In the genomic region with DNA sequence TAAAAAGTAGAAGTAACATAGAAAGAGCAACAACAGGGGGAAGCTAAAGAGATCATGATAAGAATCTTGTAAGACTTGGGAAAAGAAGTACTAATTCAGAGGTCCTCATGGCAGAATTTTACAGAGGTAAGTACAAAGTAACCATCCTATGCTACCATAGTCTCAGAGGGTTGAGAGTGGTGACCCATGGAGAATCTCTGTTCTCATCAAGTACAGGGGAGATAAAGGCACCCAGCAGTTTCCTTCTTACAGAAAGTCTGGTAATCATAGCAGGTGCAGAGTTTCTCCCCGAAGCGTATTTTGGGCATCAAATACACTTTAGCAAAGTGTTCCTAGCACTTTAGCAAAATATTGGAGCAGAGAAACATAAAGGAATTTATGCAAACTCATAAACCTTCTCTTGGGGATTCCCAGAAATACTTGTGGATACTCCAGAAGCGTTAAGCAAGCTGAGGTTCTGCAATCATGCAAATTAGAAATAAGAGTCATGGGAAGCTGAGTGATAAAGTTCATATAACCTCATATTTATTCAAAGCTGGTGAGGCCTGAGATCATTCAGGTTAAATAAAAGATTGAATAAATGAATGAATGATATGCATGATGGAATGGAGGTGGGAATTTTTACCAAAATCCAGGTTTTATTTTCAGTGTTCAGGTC, we compare ENCODE assay signal across 22 cellular contexts.
DNase-seq lines count a peak whose midpoint lies in the region; ATAC-seq, FAIRE-seq and TF ChIP-seq lines count a peak whose summit lies in the region.
"Had no signal": no experiment of that assay in that cellular context is flagged by ENCODE, and none has a peak within 500 bp of the region (broad histone marks: within the 10 kb centered on the region; RNA-seq: fewer than 3 reads in every experiment).

No MANE protein-coding gene starts in this region.

- H3K27me3 ChIP-seq in BLaER1 (no peaks in the 10 kb centered on the region), left lung (no peaks in the 10 kb centered on the region), HepG2 (ENCODE audit: control insufficient read depth in 1 of 2, insufficient read depth in 2 of 2, low read length in 2 of 2) (no peaks in the 10 kb centered on the region)

- H3K4me1 ChIP-seq in BLaER1, result peaks cover 12% of the 10 kb centered on the region
- no peaks in the 10 kb centered on the region for H3K4me1 ChIP-seq in left lung
- H3K4me1 ChIP-seq in HepG2 (ENCODE audit: insufficient read depth, low read length), result no peaks in the 10 kb centered on the region

- TF ChIP-seq POLR2A in HepG2 (IDR thresholded peaks at IDR 0.05; ENCODE audit: insufficient read depth in 1 of 2, low read depth in 2 of 2, low read length in 2 of 2), result no peak

- intact Hi-C loops in left lung (cut with DNase I), result no loop called here
- intact Hi-C loops in HepG2 (cut with micrococcal nuclease; ENCODE audit: unreplicated experiment), result no loop called here

- TF ChIP-seq EP300 in HepG2 (IDR thresholded peaks at IDR 0.05; ENCODE audit: low read depth in 2 of 2, low read length in 2 of 2) (no peak), HepG2 (CRISPR knock-in tag; IDR thresholded peaks at IDR 0.05; ENCODE audit: borderline replicate concordance) (no peak)

- H3K4me2 ChIP-seq in BLaER1 (peak overlapping the region; percentile 53), HepG2 (ENCODE audit: low read depth, low read length) (no peak overlapping the region)
- H3K4me2 ChIP-seq: KMS-11 had no signal

- WGBS in HepG2 (ENCODE audit: low lambda C conversion rate), result 0% methylated on average over 3 of the region's 3 CpGs

- peaks cover 11% of the 10 kb centered on the region for H3K4me1 Mint-ChIP-seq in T-helper 2 cell treated with Interferon-gamma antibody and Interleukin-4, amounts not matched to agents 5 μg/mL and 100 μg/mL, for 36 hours (ENCODE audit: low read depth)

- no TSS peak for BruUV-seq in HepG2 (replicated peaks; lab: Mats Ljungman, UMichigan)

- H3K27me3 Mint-ChIP-seq in T-helper 2 cell treated with Interferon-gamma antibody and Interleukin-4, amounts not matched to agents 5 μg/mL and 100 μg/mL, for 36 hours (ENCODE audit: low read depth), result no peaks in the 10 kb centered on the region

- H3K36me3 ChIP-seq in BLaER1, result no peaks in the 10 kb centered on the region
- no peaks in the 10 kb centered on the region for H3K36me3 ChIP-seq in left lung
- no peaks in the 10 kb centered on the region for H3K36me3 ChIP-seq in HepG2 (replicated peaks in 1 of 2; ENCODE audit: control insufficient read depth in 1 of 2, insufficient read depth in 2 of 2, low read length in 2 of 2)

- no peak overlapping the region for H3K4me3 ChIP-seq in BLaER1
- no peak overlapping the region for H3K4me3 ChIP-seq in left lung
- H3K4me3 ChIP-seq in HepG2 (replicated peaks in 1 of 3; ENCODE audit: insufficient read depth in 1 of 3, low read depth in 2 of 3, low read length in 3 of 3), result no peak overlapping the region
- H3K4me3 ChIP-seq: GM12878 had no signal

- H2AFZ ChIP-seq in HepG2 (ENCODE audit: low read length), result no peak overlapping the region

- peak; percentile 87 for ATAC-seq in left lung
- ATAC-seq in GM21423 (IDR thresholded peaks at IDR 0.05; ENCODE audit: unreplicated experiment), result no peak
- no peak for ATAC-seq in HepG2
- ATAC-seq in GM18517 (IDR thresholded peaks at IDR 0.05; ENCODE audit: unreplicated experiment), result no peak
- ATAC-seq: GM12878, PC-3 had no signal

- in situ Hi-C loops in HepG2 (cut with HindIII; ENCODE audit: extremely low pct_ligation_motif_present, low pct_unique_long_range_greater_than_20kb), result no loop called here

- no peak overlapping the region for H3K9ac ChIP-seq in BLaER1
- no peak overlapping the region for H3K9ac ChIP-seq in HepG2 (ENCODE audit: insufficient read depth, low read depth, low read length)
- H3K9ac ChIP-seq: KMS-11 had no signal

- POLR2A ChIA-PET in HepG2 (lab: Yijun Ruan, JAX), result no interaction called here

- CTCF ChIA-PET in HepG2 (lab: Yijun Ruan, JAX; ENCODE audit: low intra/inter-chr PET ratio, low total read pairs), result no interaction called here

- no peaks in the 10 kb centered on the region for H3K79me2 ChIP-seq in HepG2 (ENCODE audit: insufficient read depth, low read length)

- no peak overlapping the region for H3K27ac Mint-ChIP-seq in T-helper 2 cell treated with Interferon-gamma antibody and Interleukin-4, amounts not matched to agents 5 μg/mL and 100 μg/mL, for 36 hours

- H3K9me3 ChIP-seq in BLaER1, result no peaks in the 10 kb centered on the region
- H3K9me3 ChIP-seq in left lung, result no peaks in the 10 kb centered on the region
- no peaks in the 10 kb centered on the region for H3K9me3 ChIP-seq in HepG2 (ENCODE audit: low read length)

- no peak for TF ChIP-seq CTCF in left lung (IDR thresholded peaks at IDR 0.05)
- TF ChIP-seq CTCF in HepG2 (CRISPR knock-in tag; IDR thresholded peaks at IDR 0.05), result no peak

- DNase-seq in NCI-H526 (lab: John Stamatoyannopoulos, UW) (peak; percentile 31 to 36), amniotic epithelial cell (ENCODE audit: low read depth) (peak; percentile 38), left lung (no peak), HepG2 (ENCODE audit: low spot score) (no peak)
- DNase-seq in T-helper 2 cell treated with Interferon-gamma antibody and Interleukin-4, amounts not matched to agents 5 μg/mL and 100 μg/mL, for 36 hours (ENCODE audit: low spot score), result no peak
- DNase-seq: DMS79, IMR-90, MV-4-11, NCI-H1694 treated with DMSO at 0.1 percent for 48 hours, NCI-H2081 treated with DMSO at 0.1 percent for 48 hours, NCI-H2171 treated with DMSO at 0.1 percent for 48 hours, NCI-H524 treated with DMSO at 0.1 percent for 48 hours, PC-3, Right ventricle myocardium superior had no signal

- no peaks in the 10 kb centered on the region for H3K9me3 Mint-ChIP-seq in T-helper 2 cell treated with Interferon-gamma antibody and Interleukin-4, amounts not matched to agents 5 μg/mL and 100 μg/mL, for 36 hours

- H3K27ac ChIP-seq in BLaER1 (no peak overlapping the region), left lung (no peak overlapping the region), HepG2 (ENCODE audit: extremely low read length, insufficient read depth, low read length) (no peak overlapping the region)
- H3K27ac ChIP-seq: KMS-11 had no signal

- no peaks in the 10 kb centered on the region for H4K20me1 ChIP-seq in BLaER1
- no peaks in the 10 kb centered on the region for H4K20me1 ChIP-seq in HepG2 (ENCODE audit: insufficient read depth, low read length)

- H3K4me3 Mint-ChIP-seq in T-helper 2 cell treated with Interferon-gamma antibody and Interleukin-4, amounts not matched to agents 5 μg/mL and 100 μg/mL, for 36 hours, result no peak overlapping the region

- no peaks in the 10 kb centered on the region for H3K36me3 Mint-ChIP-seq in T-helper 2 cell treated with Interferon-gamma antibody and Interleukin-4, amounts not matched to agents 5 μg/mL and 100 μg/mL, for 36 hours (ENCODE audit: low read depth)

- no peak for FAIRE-seq in HepG2 (lab: Jason Lieb, UNC)
- FAIRE-seq: GM12878, GM19239, H54, HTR-8/SVneo had no signal

- TF ChIP-seq RAD21 in HepG2 (CRISPR knock-in tag; IDR thresholded peaks at IDR 0.05), result no peak

TF ChIP-seq in HepG2, 621 proteins besides CTCF, POLR2A, EP300 and RAD21 (continues in another document):
- TF ChIP-seq, protein P1, sequence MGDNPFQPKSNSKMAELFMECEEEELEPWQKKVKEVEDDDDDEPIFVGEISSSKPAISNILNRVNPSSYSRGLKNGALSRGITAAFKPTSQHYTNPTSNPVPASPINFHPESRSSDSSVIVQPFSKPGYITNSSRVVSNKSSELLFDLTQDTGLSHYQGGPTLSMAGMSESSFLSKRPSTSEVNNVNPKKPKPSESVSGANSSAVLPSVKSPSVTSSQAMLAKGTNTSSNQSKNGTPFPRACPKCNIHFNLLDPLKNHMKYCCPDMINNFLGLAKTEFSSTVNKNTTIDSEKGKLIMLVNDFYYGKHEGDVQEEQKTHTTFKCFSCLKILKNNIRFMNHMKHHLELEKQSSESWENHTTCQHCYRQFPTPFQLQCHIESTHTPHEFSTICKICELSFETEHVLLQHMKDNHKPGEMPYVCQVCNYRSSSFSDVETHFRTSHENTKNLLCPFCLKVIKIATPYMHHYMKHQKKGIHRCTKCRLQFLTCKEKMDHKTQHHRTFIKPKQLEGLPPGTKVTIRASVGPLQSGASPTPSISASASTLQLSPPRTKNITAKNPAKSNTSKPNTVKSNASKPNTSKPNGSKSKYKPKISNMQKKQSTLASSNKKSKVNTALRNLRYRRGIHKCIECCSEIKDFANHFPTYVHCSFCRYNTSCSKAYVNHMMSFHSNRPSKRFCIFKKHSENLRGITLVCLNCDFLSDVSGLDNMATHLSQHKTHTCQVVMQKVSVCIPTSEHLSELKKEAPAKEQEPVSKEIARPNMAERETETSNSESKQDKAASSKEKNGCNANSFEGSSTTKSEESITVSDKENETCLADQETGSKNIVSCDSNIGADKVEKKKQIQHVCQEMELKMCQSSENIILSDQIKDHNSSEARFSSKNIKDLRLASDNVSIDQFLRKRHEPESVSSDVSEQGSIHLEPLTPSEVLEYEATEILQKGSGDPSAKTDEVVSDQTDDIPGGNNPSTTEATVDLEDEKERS (CRISPR knock-in tag; IDR thresholded peaks at IDR 0.05), result no peak

Comparison
In these comparisons a context has a peak if more than half of its experiments do, and no peak if none do; other contexts are left out.
1. DNase-seq: peak in NCI-H526 (2 of 2) and amniotic epithelial cell (single experiment); none in left lung (0 of 2), T-helper 2 cell treated with Interferon-gamma antibody and Interleukin-4, amounts not matched to agents 5 μg/mL and 100 μg/mL, for 36 hours (single experiment) and HepG2 (single experiment).